Comparison of ENCODE assay signal across 2 cellular contexts in genomic region chr16:83830091-83830768, GRCh38.
TF ChIP-seq lines count a peak whose summit lies in the region.

No MANE protein-coding gene starts in this region.

TF ChIP-seq in HepG2, 621 proteins besides CTCF, POLR2A, EP300 and RAD21:
- TF ChIP-seq ZSCAN29 (CRISPR knock-in tag; conservative IDR thresholded peaks at IDR 0.05) (no peak), NFYC (CRISPR knock-in tag; IDR thresholded peaks at IDR 0.05) (peak; percentile 20; the same call in 1 of the 2 replicates), ZNF30 (CRISPR knock-in tag; IDR thresholded peaks at IDR 0.05) (no peak), NFYB (CRISPR knock-in tag; IDR thresholded peaks at IDR 0.05) (peak; percentile 54; the same call in 1 of the 2 replicates), USF2 (IDR thresholded peaks at IDR 0.05; ENCODE audit: low read depth, low read length) (no peak), USF2 (CRISPR knock-in tag; IDR thresholded peaks at IDR 0.05; ENCODE audit: borderline replicate concordance) (peak; percentile 57; the same call in 1 of the 2 replicates)

TF ChIP-seq in K562, 482 proteins besides CTCF, POLR2A, EP300 and RAD21 (continues in another document):
- TF ChIP-seq TFE3 (CRISPR knock-in tag; IDR thresholded peaks at IDR 0.05) (peak; percentile 64), NRF1 (conservative IDR thresholded peaks at IDR 0.05 in 1 of 2, IDR thresholded peaks at IDR 0.05 in 1 of 2) (peak; percentile 53 to 64), CBFA2T2 (conservative IDR thresholded peaks at IDR 0.05) (peak; percentile 34; the same call in 1 of the 2 replicates), KLF1 (tag; IDR thresholded peaks at IDR 0.05) (no peak), MGA (IDR thresholded peaks at IDR 0.05) (peak; percentile 81), USF2 (CRISPR knock-in tag; IDR thresholded peaks at IDR 0.05) (peak; percentile 91), E2F6 (IDR thresholded peaks at IDR 0.05; ENCODE audit: borderline replicate concordance in 1 of 2, extremely low read depth in 1 of 2, insufficient read depth in 1 of 2, insufficient read length in 1 of 2, low read depth in 1 of 2, low read length in 1 of 2, poor library complexity in 1 of 2, severe bottlenecking in 1 of 2) (peak; percentile 44 to 53), KDM4B (IDR thresholded peaks at IDR 0.05; ENCODE audit: borderline replicate concordance in 2 of 2, low read depth in 1 of 2) (no peak), ETS1 (conservative IDR thresholded peaks at IDR 0.05; ENCODE audit: control insufficient read depth, low read depth, low read length) (no peak), TARDBP (IDR thresholded peaks at IDR 0.05) (no peak), U2AF2 (optimal IDR thresholded peaks at IDR 0.05; ENCODE audit: low read depth, low read length) (no peak), RAD51 (IDR thresholded peaks at IDR 0.05; ENCODE audit: borderline replicate concordance, low read depth) (peak; percentile 76), ZBTB11 (CRISPR knock-in tag; IDR thresholded peaks at IDR 0.05) (no peak), L3MBTL2 (IDR thresholded peaks at IDR 0.05) (peak; percentile 84), MNT (conservative IDR thresholded peaks at IDR 0.05) (peak in 1 of 2 experiments; percentile 49; a peak in 1 of 4 replicates), LARP7 (IDR thresholded peaks at IDR 0.05) (no peak), MAX (CRISPR knock-in tag; IDR thresholded peaks at IDR 0.05) (peak; percentile 44; the same call in 1 of the 2 replicates), USF1 (CRISPR knock-in tag; IDR thresholded peaks at IDR 0.05) (peak; percentile 91), HMGXB4 (CRISPR knock-in tag; IDR thresholded peaks at IDR 0.05) (no peak), TOE1 (IDR thresholded peaks at IDR 0.05; ENCODE audit: borderline replicate concordance) (0 out of 2 replicates have a peak, but pooled peaks have one; percentile 42), TOE1 (CRISPR knock-in tag; IDR thresholded peaks at IDR 0.05; ENCODE audit: borderline replicate concordance, low read depth) (no peak), MYBL2 (IDR thresholded peaks at IDR 0.05; ENCODE audit: low read depth) (no peak), MYBL2 (CRISPR knock-in tag; IDR thresholded peaks at IDR 0.05; ENCODE audit: borderline replicate concordance) (no peak), NFYB (IDR thresholded peaks at IDR 0.05; ENCODE audit: extremely low read depth, insufficient read length) (peak; percentile 79)
